In the genomic region with DNA sequence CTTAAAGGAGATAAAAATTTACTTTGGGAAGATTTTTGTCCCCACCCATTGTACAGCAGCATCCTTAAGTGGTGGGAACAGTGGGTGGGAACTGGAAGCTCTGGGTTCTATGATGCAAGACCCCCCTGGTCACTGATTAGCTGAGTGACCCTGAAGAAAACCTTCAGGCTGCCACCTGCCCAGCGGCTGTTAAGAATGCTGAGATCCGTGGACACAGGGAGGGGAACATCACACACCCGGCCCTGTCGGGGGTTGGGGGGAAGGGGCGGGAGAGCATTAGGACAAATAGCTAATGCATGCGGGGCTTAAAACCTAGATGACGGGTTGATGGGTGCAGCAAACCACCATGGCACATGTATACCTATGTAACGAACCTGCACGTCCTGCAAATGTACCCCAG, we compare ENCODE assay signal across 1 cellular context.
TF ChIP-seq lines count a peak whose summit lies in the region.

No MANE protein-coding gene starts in this region.

TF ChIP-seq in GM23338, 12 proteins besides CTCF, POLR2A, EP300 and RAD21 (continued from another document):
- TF ChIP-seq REST (IDR thresholded peaks at IDR 0.05; ENCODE audit: unreplicated experiment) (no peak), CREB1 (CRISPR knock-in tag; IDR thresholded peaks at IDR 0.05; ENCODE audit: low read depth) (no peak), POLR2AphosphoS5 (IDR thresholded peaks at IDR 0.05; ENCODE audit: low read depth) (no peak), NANOG (IDR thresholded peaks at IDR 0.05; ENCODE audit: borderline replicate concordance) (no peak), JUNB (IDR thresholded peaks at IDR 0.05; ENCODE audit: unreplicated experiment) (no peak), EZH2 (IDR thresholded peaks at IDR 0.05; ENCODE audit: low read depth, unreplicated experiment) (no peak), ETS1 (IDR thresholded peaks at IDR 0.05) (no peak), STAT1 (IDR thresholded peaks at IDR 0.05; ENCODE audit: unreplicated experiment) (no peak), ZNF114 (CRISPR knock-in tag; IDR thresholded peaks at IDR 0.05) (no peak), ZNF462 (CRISPR knock-in tag; IDR thresholded peaks at IDR 0.05) (no peak), EZH2phosphoT487 (IDR thresholded peaks at IDR 0.05; ENCODE audit: unreplicated experiment) (no peak)
